ENCODE assay signal across 18 cellular contexts in the genomic region with DNA sequence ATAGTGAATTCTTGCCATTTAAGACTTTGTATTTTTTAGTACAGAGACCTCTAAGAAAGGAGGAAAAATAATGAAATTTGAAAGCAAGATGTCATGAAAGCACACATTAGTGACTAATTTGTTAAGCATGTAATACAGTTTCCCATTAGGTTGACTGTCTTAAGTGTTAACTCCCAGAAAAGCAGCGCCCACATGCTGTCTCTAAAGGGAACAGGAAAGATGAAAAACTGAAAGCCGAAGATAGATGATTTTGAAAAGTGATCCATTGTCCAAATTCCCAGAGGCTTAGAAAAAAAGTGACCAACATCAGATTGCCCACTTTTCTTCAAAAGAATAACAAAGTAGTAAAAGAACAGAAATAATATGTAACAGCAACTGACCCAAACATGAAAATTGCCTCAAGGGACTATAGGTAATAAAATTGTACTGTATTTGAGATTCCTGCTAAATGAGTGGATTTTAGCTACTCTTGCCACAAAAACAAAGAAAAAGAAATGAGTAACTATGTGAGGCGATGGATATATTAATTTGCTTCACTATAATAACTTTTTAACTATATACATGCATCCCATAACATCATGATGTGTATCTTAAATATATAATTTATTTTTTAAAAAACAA.
DNase-seq lines count a peak whose midpoint lies in the region; ATAC-seq and TF ChIP-seq lines count a peak whose summit lies in the region.
"Had no signal": no experiment of that assay in that cellular context is flagged by ENCODE, and none has a peak within 500 bp of the region (broad histone marks: within the 10 kb centered on the region; RNA-seq: fewer than 3 reads in every experiment).

No MANE protein-coding gene starts in this region.

- no peak overlapping the region for H3K4ac ChIP-seq in H9 (ENCODE audit: low read depth, low read length)

- WGBS in smooth muscle cell (ENCODE audit: low lambda C conversion rate), result 22% methylated on average over 3 of the region's 3 CpGs
- WGBS in H9 (ENCODE audit: extremely low coverage, insufficient read length, low lambda C conversion rate), result no CpG with 5 or more reads among the region's 3 CpGs

- H4K8ac ChIP-seq in H9 (replicated peaks; ENCODE audit: insufficient read length, low read depth, low read length), result no peak overlapping the region

- no peak overlapping the region for H3K27ac ChIP-seq in HEK293 (ENCODE audit: extremely low read depth, low read depth, low read length)
- peak overlapping the region; percentile 97 for H3K27ac ChIP-seq in smooth muscle cell (ENCODE audit: low read depth)
- H3K27ac ChIP-seq in H9 (ENCODE audit: insufficient read length, low read depth, low read length), result no peak overlapping the region
- H3K27ac ChIP-seq: C4-2B, spleen, thyroid gland had no signal

- no peaks in the 10 kb centered on the region for H4K20me1 ChIP-seq in smooth muscle cell (ENCODE audit: low read depth)
- no peaks in the 10 kb centered on the region for H4K20me1 ChIP-seq in H9 (ENCODE audit: control insufficient read depth, insufficient read depth, insufficient read length)

- peaks cover 0 to 4% of the 10 kb centered on the region in 2 experiments; a peak in 3 of 4 replicates for H3K4me1 Mint-ChIP-seq in H9
- H3K4me1 Mint-ChIP-seq: activated B cell treated with CpG ODN at 0.5 μM for 24 hours had no signal

- H3K27me3 Mint-ChIP-seq in H9 (ENCODE audit: low read depth), result no peaks in the 10 kb centered on the region

- H4K5ac ChIP-seq in H9 (ENCODE audit: insufficient read length, low read depth, low read length), result no peak overlapping the region

- H2AFZ ChIP-seq in smooth muscle cell (ENCODE audit: low read depth), result peak overlapping the region; percentile 68
- no peak overlapping the region for H2AFZ ChIP-seq in H9 (ENCODE audit: low read length)

- no peaks in the 10 kb centered on the region for H3K36me3 ChIP-seq in HEK293 (ENCODE audit: control insufficient read depth in 2 of 2, insufficient read depth in 1 of 2, low read length in 2 of 2)
- H3K36me3 ChIP-seq in smooth muscle cell (ENCODE audit: low read depth), result no peaks in the 10 kb centered on the region
- H3K36me3 ChIP-seq: spleen, thyroid gland had no signal

- H3T11ph ChIP-seq in H9 (ENCODE audit: low read length), result no peak overlapping the region

- H3K4me3 ChIP-seq in HEK293 (ENCODE audit: low read depth, low read length), result no peak overlapping the region
- H3K4me3 ChIP-seq in smooth muscle cell, result no peak overlapping the region
- H3K4me3 ChIP-seq: spleen, thyroid gland had no signal

- H3K27ac Mint-ChIP-seq in H9, result no peak overlapping the region
- H3K27ac Mint-ChIP-seq: activated B cell treated with CpG ODN at 0.5 μM for 24 hours; activated T-helper 1 cell treated with anti-CD3 and anti-CD28 coated beads, Interleukin-12 subunit alpha, Interleukin-12 subunit beta, Interleukin-2, Interleukin-4 antibody, amounts not matched to agents 30 ng/mL and 10 ng/mL and 1 ng/mL, durations not matched to agents 14 hours and 24 hours and 36 hours; endodermal cell; T-helper 1 cell treated with Interleukin-12 subunit alpha and Interleukin-12 subunit beta and Interleukin-4 antibody, amounts not matched to agents 30 μg/mL and 1 μg/mL, for 36 hours had no signal

- no peak overlapping the region for H3K23ac ChIP-seq in H9 (ENCODE audit: insufficient read length, low read depth, low read length)

- no peak overlapping the region for H2BK120ac ChIP-seq in H9 (ENCODE audit: low read depth, low read length, poor library complexity, severe bottlenecking)

- H3K9me3 ChIP-seq in HEK293 (ENCODE audit: control insufficient read depth, insufficient read depth, low read depth, low read length) (no peaks in the 10 kb centered on the region), smooth muscle cell (replicated peaks; ENCODE audit: low read depth) (no peaks in the 10 kb centered on the region), H9 (ENCODE audit: control insufficient read depth, low read depth, low read length) (no peaks in the 10 kb centered on the region)
- H3K9me3 ChIP-seq: spleen, thyroid gland had no signal

- H3K79me2 ChIP-seq in smooth muscle cell (ENCODE audit: low read depth), result no peaks in the 10 kb centered on the region
- H3K79me2 ChIP-seq in H9 (ENCODE audit: insufficient read depth, low read length), result no peaks in the 10 kb centered on the region

- no peak overlapping the region for H3K18ac ChIP-seq in H9 (ENCODE audit: insufficient read length, low read depth, low read length)

- peaks cover 0 to 2% (median 0%) of the 10 kb centered on the region in 3 experiments; a peak in 1 of 7 replicates for H3K36me3 Mint-ChIP-seq in H9 (ENCODE audit: insufficient read depth in 1 of 3, low read depth in 3 of 3)

- H2BK15ac ChIP-seq in H9 (ENCODE audit: low read depth, low read length), result no peak overlapping the region

- POLR2A ChIA-PET in HEK293 (lab: Yijun Ruan, JAX), result no interaction called here

- H3K23me2 ChIP-seq in H9 (ENCODE audit: insufficient read length, low read depth, low read length, poor library complexity, severe bottlenecking), result no peaks in the 10 kb centered on the region

- CTCF ChIA-PET in HEK293 (lab: Yijun Ruan, JAX), result interaction anchor here (0.6 to 1.0 kb wide), 2 partner anchors 19 to 306 kb away, joined by 3 read pairs; no protein-coding TSS in a partner anchor

- H3K56ac ChIP-seq in H9 (ENCODE audit: insufficient read length, low read depth, low read length), result no peak overlapping the region

- H3K9ac ChIP-seq in smooth muscle cell (ENCODE audit: low read depth) (peak overlapping the region; percentile 68), H9 (ENCODE audit: extremely low read depth, insufficient read length, low read length) (no peak overlapping the region)

- H2BK5ac ChIP-seq in H9 (ENCODE audit: insufficient read length, low read length), result no peak overlapping the region

- H3K4me3 Mint-ChIP-seq in H9, result no peak overlapping the region
- H3K4me3 Mint-ChIP-seq: activated B cell treated with CpG ODN at 0.5 μM for 24 hours; activated T-helper 1 cell treated with anti-CD3 and anti-CD28 coated beads, Interleukin-12 subunit alpha, Interleukin-12 subunit beta, Interleukin-2, Interleukin-4 antibody, amounts not matched to agents 30 ng/mL and 10 ng/mL and 1 ng/mL, durations not matched to agents 14 hours and 24 hours and 36 hours; endodermal cell; T-helper 1 cell treated with Interleukin-12 subunit alpha and Interleukin-12 subunit beta and Interleukin-4 antibody, amounts not matched to agents 30 μg/mL and 1 μg/mL, for 36 hours had no signal

- H3K4me1 ChIP-seq in HEK293 (ENCODE audit: control insufficient read depth, insufficient read depth, low read length) (no peaks in the 10 kb centered on the region), smooth muscle cell (ENCODE audit: low read depth) (peaks cover 28% of the 10 kb centered on the region), H9 (ENCODE audit: insufficient read depth, low read length) (no peaks in the 10 kb centered on the region)
- H3K4me1 ChIP-seq: spleen, thyroid gland had no signal

- no peak for TF ChIP-seq CTCF in HEK293 (tag by site-specific recombination; IDR thresholded peaks at IDR 0.05)
- no peak for TF ChIP-seq CTCF in smooth muscle cell (IDR thresholded peaks at IDR 0.05; ENCODE audit: borderline replicate concordance, insufficient read depth, poor library complexity, severe bottlenecking)
- no peak for TF ChIP-seq CTCF in H9 (conservative IDR thresholded peaks at IDR 0.05)

- H3F3A ChIP-seq in smooth muscle cell (ENCODE audit: low read depth), result peaks cover 24% of the 10 kb centered on the region

- no peak overlapping the region for H2BK20ac ChIP-seq in H9 (ENCODE audit: low read depth, low read length, poor library complexity, severe bottlenecking)

- no peaks in the 10 kb centered on the region for H3K79me1 ChIP-seq in H9 (ENCODE audit: insufficient read depth, low read depth, low read length, poor library complexity, severe bottlenecking)

- H3K4me2 ChIP-seq in smooth muscle cell (peak overlapping the region; percentile 78), H9 (ENCODE audit: insufficient read depth, insufficient read length, low read length) (no peak overlapping the region)

- peak; percentile 38 for DNase-seq in astrocyte of the hippocampus (ENCODE audit: low read depth, low spot score)
- peak; percentile 71 for DNase-seq in iris pigment epithelial cell (ENCODE audit: low read depth)
- no peak for DNase-seq in smooth muscle cell (lab: John Stamatoyannopoulos, UW; ENCODE audit: unreplicated experiment)
- DNase-seq in H9, result no peak
- DNase-seq in NCI-H1417 treated with DMSO at 0.1 percent for 48 hours (lab: John Stamatoyannopoulos, UW), result no peak
- DNase-seq: activated B cell treated with CpG ODN at 0.5 μM for 24 hours; endodermal cell; NCI-H187 treated with DMSO at 0.1 percent for 48 hours; NCI-H345; NK-92 treated with Interleukin-12 subunit alpha and Interleukin-12 subunit beta, amount 100 ng/mL, for 24 hours; posterior cingulate gyrus; spleen; thyroid gland had no signal

- no peaks in the 10 kb centered on the region for H3K27me3 ChIP-seq in smooth muscle cell (ENCODE audit: low read depth)
- no peaks in the 10 kb centered on the region for H3K27me3 ChIP-seq in H9 (ENCODE audit: insufficient read depth, low read length)
- H3K27me3 ChIP-seq: spleen, thyroid gland had no signal

- H2BK12ac ChIP-seq in H9 (ENCODE audit: insufficient read length, low read depth, low read length), result no peak overlapping the region

- no peak overlapping the region for H3K14ac ChIP-seq in H9 (ENCODE audit: insufficient read depth, low read length)

- no peak overlapping the region for H2AK5ac ChIP-seq in H9 (ENCODE audit: insufficient read length, low read length)

- H4K91ac ChIP-seq in H9 (ENCODE audit: insufficient read length, low read depth, low read length), result no peak overlapping the region

- H3K9me3 Mint-ChIP-seq in H9, result peaks cover 0 to 4% of the 10 kb centered on the region in 2 experiments; a peak in 2 of 5 replicates
- H3K9me3 Mint-ChIP-seq: activated T-helper 1 cell treated with anti-CD3 and anti-CD28 coated beads, Interleukin-12 subunit alpha, Interleukin-12 subunit beta, Interleukin-2, Interleukin-4 antibody, amounts not matched to agents 30 ng/mL and 10 ng/mL and 1 ng/mL, durations not matched to agents 14 hours and 24 hours and 36 hours had no signal

- no peak for ATAC-seq in HG02938 (IDR thresholded peaks at IDR 0.05; ENCODE audit: unreplicated experiment)

TF ChIP-seq in HEK293, 187 proteins besides CTCF, POLR2A, EP300 and RAD21:
- TF ChIP-seq YY1 (tag by site-specific recombination; IDR thresholded peaks at IDR 0.05), result no peak
- 0 out of 2 replicates have a peak, but pooled peaks have one; percentile 8 for TF ChIP-seq FEZF1 (tag by site-specific recombination; IDR thresholded peaks at IDR 0.05)

Comparison
In these comparisons a context has a peak if more than half of its experiments do, and no peak if none do; other contexts are left out.
1. DNase-seq: peak in astrocyte of the hippocampus (single experiment) and iris pigment epithelial cell (single experiment); none in smooth muscle cell (single experiment), H9 (single experiment) and NCI-H1417 treated with DMSO at 0.1 percent for 48 hours (single experiment).